8 cellular contexts compared by ENCODE assay signal in genomic region chr5:177350776-177351391, GRCh38. TPM values are rescaled to one million over a fixed set of nuclear protein-coding genes. Genes with fewer than 3 reads are reported as not detected.
DNase-seq lines count a peak whose midpoint lies in the region; ATAC-seq and TF ChIP-seq lines count a peak whose summit lies in the region.

No MANE protein-coding gene starts in this region.

- TF ChIP-seq POLR2A in gastroesophageal sphincter (IDR thresholded peaks at IDR 0.05): no peak

- DNase-seq in DMS53 (lab: John Stamatoyannopoulos, UW) (peak; percentile 70), DMS53 treated with DMSO at 0.1 percent for 48 hours (lab: John Stamatoyannopoulos, UW; ENCODE audit: unreplicated experiment) (no peak), T-cell (no peak), NCI-H1417 treated with DMSO at 0.1 percent for 48 hours (lab: John Stamatoyannopoulos, UW) (no peak)
- DNase-seq in central memory CD4-positive, alpha-beta T cell: no peak

- peak overlapping the region; percentile 100 for H3K27ac Mint-ChIP-seq in T-cell

- H3K4me3 ChIP-seq in gastroesophageal sphincter (peak overlapping the region; percentile 87 to 93), skeletal muscle satellite cell (ENCODE audit: low read length) (peak overlapping the region; percentile 74)

- H3K27me3 ChIP-seq in gastroesophageal sphincter: no peaks in the 10 kb centered on the region
- peaks cover 3% of the 10 kb centered on the region for H3K27me3 ChIP-seq in skeletal muscle satellite cell (ENCODE audit: control insufficient read depth, insufficient read depth, low read length)

- no peak for TF ChIP-seq EP300 in gastroesophageal sphincter (IDR thresholded peaks at IDR 0.05)

- H3K4me1 Mint-ChIP-seq in T-cell: peaks cover 62 to 69% (median 62%) of the 10 kb centered on the region in 3 donors

- peaks cover 0 to 53% (median 11%) of the 10 kb centered on the region in 3 donors for H3K4me1 ChIP-seq in gastroesophageal sphincter
- peaks cover 23% of the 10 kb centered on the region for H3K4me1 ChIP-seq in skeletal muscle satellite cell (ENCODE audit: control insufficient read depth, insufficient read depth, low read length)

- no peaks in the 10 kb centered on the region for H3K27me3 Mint-ChIP-seq in T-cell

- peaks cover 0 to 22% of the 10 kb centered on the region in 2 donors for H3K36me3 ChIP-seq in gastroesophageal sphincter
- peaks cover 20% of the 10 kb centered on the region for H3K36me3 ChIP-seq in skeletal muscle satellite cell (ENCODE audit: insufficient read depth, low read length)

- peak overlapping the region; percentile 44 to 94 (median 90) for H3K27ac ChIP-seq in gastroesophageal sphincter

- ATAC-seq in T-cell (replicated peaks in 1 of 4) (no peak), gastroesophageal sphincter (no peak), GM18502 (IDR thresholded peaks at IDR 0.05; ENCODE audit: poor library complexity, unreplicated experiment) (no peak)

- no peaks in the 10 kb centered on the region for H3K9me3 ChIP-seq in gastroesophageal sphincter
- no peaks in the 10 kb centered on the region for H3K9me3 ChIP-seq in skeletal muscle satellite cell (replicated peaks; ENCODE audit: low read length)

- POLR2A ChIA-PET in T-cell (lab: Charles Lee): interaction anchor here in 1 of 2 donors (0.5 to 0.9 kb wide), 2 partner anchors 13 to 38 kb away, joined by 3 read pairs; no protein-coding TSS in a partner anchor

- H3K4me2 ChIP-seq in skeletal muscle satellite cell (ENCODE audit: low read length): peak overlapping the region; percentile 98

- CTCF ChIA-PET in T-cell (lab: Charles Lee): interaction anchor here (0.6 to 1.9 kb wide), 8 partner anchors 18 to 106 kb away, joined by 3 to 6 read pairs (median 4); no protein-coding TSS in a partner anchor

- H3K4me3 Mint-ChIP-seq in T-cell: peak overlapping the region; percentile 87 to 98 (median 97)

- peaks cover 19% of the 10 kb centered on the region for H3K36me3 Mint-ChIP-seq in T-cell

- no peaks in the 10 kb centered on the region for H3K9me3 Mint-ChIP-seq in T-cell

- TF ChIP-seq CTCF in gastroesophageal sphincter (IDR thresholded peaks at IDR 0.05): no peak

- peak overlapping the region; percentile 96 for H3K9ac ChIP-seq in skeletal muscle satellite cell (ENCODE audit: low read depth, low read length)

- WGBS in gastroesophageal sphincter (ENCODE audit: low coverage in 1 of 2), 2 donors: 24 to 46% methylated on average over 2 to 8 of the region's 19 CpGs

RNA-seq across cellular contexts. Expression of gene LMAN2, which starts 0.6 kb away (rescaled TPM):
- total RNA-seq in T-cell: 100 to 1,000 TPM in 3 of 5 donors, 10 to 100 TPM in 2; 67.2 to 122 (median 106) TPM
- 100 to 1,000 TPM in 3 of 4 donors, 10 to 100 TPM in 1; 78.1 to 147 (median 111) TPM for total RNA-seq in gastroesophageal sphincter
- 285 and 302 TPM in 2 replicates for total RNA-seq in skeletal muscle satellite cell (2012; rRNA removed)

RNA-seq across cellular contexts. Expression of gene RGS14, which starts 6.8 kb away (rescaled TPM):
- 100 to 1,000 TPM in 3 of 5 donors, 10 to 100 TPM in 2; 85.7 to 209 (median 195) TPM for total RNA-seq in T-cell
- 10 to 100 TPM in 3 of 4 donors, 1 to 10 TPM in 1; 7.6 to 20.1 (median 13.7) TPM for total RNA-seq in gastroesophageal sphincter
- 4.6 and 7.2 TPM in 2 replicates for total RNA-seq in skeletal muscle satellite cell (2012; rRNA removed)

RNA-seq across cellular contexts. Expression of gene SLC34A1, which starts 33.4 kb away (rescaled TPM):
- total RNA-seq in T-cell: under 1 TPM in 3 of 5 donors, not detected in 2; 0.13 to 0.18 (median 0.16) TPM
- under 1 TPM in 1 of 4 donors, not detected in 3; 0.12 TPM for total RNA-seq in gastroesophageal sphincter
- total RNA-seq in skeletal muscle satellite cell (2012; rRNA removed): not detected in 2 replicates

RNA-seq across cellular contexts. Expression of gene MXD3, which starts 39.2 kb away (rescaled TPM):
- 10 to 100 TPM in 4 of 5 donors, 1 to 10 TPM in 1; 9.3 to 15.2 (median 12.4) TPM for total RNA-seq in T-cell
- 10 to 100 TPM in 1 of 4 donors, 1 to 10 TPM in 3; 1.7 to 10.9 (median 6.3) TPM for total RNA-seq in gastroesophageal sphincter
- total RNA-seq in skeletal muscle satellite cell (2012; rRNA removed): 2.3 and 3.5 TPM in 2 replicates

RNA-seq across cellular contexts. Expression of gene PRELID1, which starts 47.3 kb away (rescaled TPM):
- total RNA-seq in T-cell (10 to 100 TPM; 52.0 to 84.9 (median 74.5) TPM), gastroesophageal sphincter (10 to 100 TPM; 60.4 to 97.5 (median 73.5) TPM)
- total RNA-seq in skeletal muscle satellite cell (2012; rRNA removed): 135 and 214 TPM in 2 replicates

Comparison
In these comparisons a context has a peak if more than half of its experiments do, and no peak if none do; other contexts are left out.
1. RNA of gene RGS14, which starts 6.8 kb away (total RNA-seq): 85.7 to 209 TPM in T-cell; 7.6 to 20.1 TPM in gastroesophageal sphincter; every median in the first group is over 4 times any median in the second.